ENCODE assay signal across 1 cellular context in the genomic region with DNA sequence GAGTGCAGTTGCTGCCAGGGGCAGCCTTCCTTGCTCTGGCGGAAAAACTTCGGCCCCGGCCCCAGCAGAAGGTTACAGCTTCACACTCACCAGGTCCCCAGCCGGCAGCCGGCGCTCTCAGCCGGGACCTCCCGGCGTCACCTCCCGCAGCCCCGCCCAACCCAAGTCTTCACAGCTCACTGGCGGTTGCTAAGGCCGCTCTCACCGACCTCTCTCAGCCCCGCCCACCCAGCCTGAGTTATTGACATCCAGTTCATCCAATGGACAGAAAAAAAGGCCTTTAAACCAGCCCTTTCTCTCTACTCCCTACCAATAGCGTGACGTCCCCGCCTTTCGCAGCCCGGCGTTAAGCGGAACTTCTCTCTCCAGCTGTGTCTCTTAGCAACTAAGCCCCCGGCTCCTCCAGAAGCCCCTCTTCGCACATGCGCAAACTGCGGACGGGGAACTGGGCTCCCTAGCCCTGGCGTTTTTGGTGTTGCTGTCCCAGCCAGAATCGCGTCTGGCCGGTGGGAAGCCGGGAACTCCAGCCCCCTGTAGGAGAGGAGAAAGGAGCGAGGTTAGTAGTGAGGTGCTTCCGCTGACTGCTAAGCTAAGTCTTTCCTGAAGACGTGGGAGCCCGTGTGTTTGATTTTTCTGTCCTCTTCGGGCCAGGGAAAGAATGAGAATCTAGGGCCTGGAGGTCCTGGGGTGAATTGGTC.
TF ChIP-seq lines count a peak whose summit lies in the region.

A gene (plus strand): TSS at position 376 of the 698 bp plus-strand sequence. CDS start 9,189 bp downstream, outside the sequence.

TF ChIP-seq in H1, 55 proteins besides CTCF, POLR2A, EP300 and RAD21:
- TF ChIP-seq EZH2 (IDR thresholded peaks at IDR 0.05; ENCODE audit: low read depth, low read length, severe bottlenecking), result no peak
- no peak; the same call in 1 of the 2 replicates for TF ChIP-seq RBBP5 (IDR thresholded peaks at IDR 0.05; ENCODE audit: borderline replicate concordance, low read depth, low read length)
- no peak for TF ChIP-seq POU5F1 (IDR thresholded peaks at IDR 0.05; ENCODE audit: low read depth, low read length)
- TF ChIP-seq JUND (IDR thresholded peaks at IDR 0.05; ENCODE audit: low read length), result no peak
- peak; percentile 61; the same call in 1 of the 2 replicates for TF ChIP-seq SP4 (IDR thresholded peaks at IDR 0.05; ENCODE audit: low read length)
- no peak for TF ChIP-seq KDM5A (IDR thresholded peaks at IDR 0.05; ENCODE audit: low read length)
- no peak for TF ChIP-seq RNF2 (IDR thresholded peaks at IDR 0.05; ENCODE audit: borderline replicate concordance, low read depth, low read length, missing control alignments, poor library complexity, severe bottlenecking)
- no peak for TF ChIP-seq BCL11A (IDR thresholded peaks at IDR 0.05; ENCODE audit: low read depth in 2 of 2, low read length in 2 of 2)
- TF ChIP-seq CEBPB (IDR thresholded peaks at IDR 0.05; ENCODE audit: low read depth, low read length), result no peak
- no peak for TF ChIP-seq CBX8 (IDR thresholded peaks at IDR 0.05; ENCODE audit: borderline replicate concordance, low read depth, low read length)
- TF ChIP-seq RFX5 (IDR thresholded peaks at IDR 0.05; ENCODE audit: borderline replicate concordance, low read depth, low read length), result peak; percentile 47; the same call in 1 of the 2 replicates
- no peak for TF ChIP-seq GABPA (IDR thresholded peaks at IDR 0.05; ENCODE audit: borderline replicate concordance, insufficient read depth, low read length)
- TF ChIP-seq SAP30 (IDR thresholded peaks at IDR 0.05; ENCODE audit: insufficient read depth, insufficient replicate concordance, low read length), result peak; percentile 89
- TF ChIP-seq SIRT6 (IDR thresholded peaks at IDR 0.05; ENCODE audit: low read length), result no peak
- TF ChIP-seq ASH2L (IDR thresholded peaks at IDR 0.05; ENCODE audit: low read length), result peak; percentile 39
- TF ChIP-seq SIN3A (conservative IDR thresholded peaks at IDR 0.05 in 1 of 2, IDR thresholded peaks at IDR 0.05 in 1 of 2; ENCODE audit: low read depth in 1 of 2, low read length in 2 of 2), result peak; percentile 14 to 88; a peak in 2 of 4 replicates
- no peak; the same call in 1 of the 2 replicates for TF ChIP-seq GTF2F1 (IDR thresholded peaks at IDR 0.05; ENCODE audit: borderline replicate concordance, low read depth, low read length)
- peak; percentile 98 for TF ChIP-seq SP1 (IDR thresholded peaks at IDR 0.05; ENCODE audit: low read depth, low read length)
- no peak for TF ChIP-seq EGR1 (IDR thresholded peaks at IDR 0.05; ENCODE audit: borderline replicate concordance, low read depth, low read length)
- TF ChIP-seq TCF12 (IDR thresholded peaks at IDR 0.05; ENCODE audit: low read depth, low read length), result no peak
- TF ChIP-seq CREB1 (IDR thresholded peaks at IDR 0.05), result 0 out of 2 replicates have a peak, but pooled peaks have one; percentile 41
- TF ChIP-seq, protein P1, sequence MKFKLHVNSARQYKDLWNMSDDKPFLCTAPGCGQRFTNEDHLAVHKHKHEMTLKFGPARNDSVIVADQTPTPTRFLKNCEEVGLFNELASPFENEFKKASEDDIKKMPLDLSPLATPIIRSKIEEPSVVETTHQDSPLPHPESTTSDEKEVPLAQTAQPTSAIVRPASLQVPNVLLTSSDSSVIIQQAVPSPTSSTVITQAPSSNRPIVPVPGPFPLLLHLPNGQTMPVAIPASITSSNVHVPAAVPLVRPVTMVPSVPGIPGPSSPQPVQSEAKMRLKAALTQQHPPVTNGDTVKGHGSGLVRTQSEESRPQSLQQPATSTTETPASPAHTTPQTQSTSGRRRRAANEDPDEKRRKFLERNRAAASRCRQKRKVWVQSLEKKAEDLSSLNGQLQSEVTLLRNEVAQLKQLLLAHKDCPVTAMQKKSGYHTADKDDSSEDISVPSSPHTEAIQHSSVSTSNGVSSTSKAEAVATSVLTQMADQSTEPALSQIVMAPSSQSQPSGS (IDR thresholded peaks at IDR 0.05; ENCODE audit: low read length), result no peak
- no peak for TF ChIP-seq CHD1 (IDR thresholded peaks at IDR 0.05; ENCODE audit: low read depth, low read length)
- TF ChIP-seq KDM4A (IDR thresholded peaks at IDR 0.05; ENCODE audit: low read depth, low read length, severe bottlenecking), result peak; percentile 50
- no peak for TF ChIP-seq MAFK (IDR thresholded peaks at IDR 0.05; ENCODE audit: low read depth, low read length)
- TF ChIP-seq, protein P2, sequence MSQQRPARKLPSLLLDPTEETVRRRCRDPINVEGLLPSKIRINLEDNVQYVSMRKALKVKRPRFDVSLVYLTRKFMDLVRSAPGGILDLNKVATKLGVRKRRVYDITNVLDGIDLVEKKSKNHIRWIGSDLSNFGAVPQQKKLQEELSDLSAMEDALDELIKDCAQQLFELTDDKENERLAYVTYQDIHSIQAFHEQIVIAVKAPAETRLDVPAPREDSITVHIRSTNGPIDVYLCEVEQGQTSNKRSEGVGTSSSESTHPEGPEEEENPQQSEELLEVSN (IDR thresholded peaks at IDR 0.05), result no peak
- peak; percentile 92 for TF ChIP-seq SP2 (IDR thresholded peaks at IDR 0.05; ENCODE audit: low read length)
- TF ChIP-seq CHD2 (IDR thresholded peaks at IDR 0.05; ENCODE audit: low read length), result peak; percentile 90
- TF ChIP-seq YY1 (IDR thresholded peaks at IDR 0.05; ENCODE audit: low read depth, low read length), result no peak
- peak; percentile 73 for TF ChIP-seq TAF1 (IDR thresholded peaks at IDR 0.05; ENCODE audit: low read depth, low read length)
- TF ChIP-seq NRF1 (IDR thresholded peaks at IDR 0.05; ENCODE audit: low read depth, low read length), result peak; percentile 48; the same call in 1 of the 2 replicates
- no peak for TF ChIP-seq ZNF274 (IDR thresholded peaks at IDR 0.05; ENCODE audit: borderline replicate concordance, extremely low read depth, low read length)
- TF ChIP-seq POLR2AphosphoS5 (IDR thresholded peaks at IDR 0.05; ENCODE audit: low read depth, low read length), result peak; percentile 55; the same call in 1 of the 2 replicates
- TF ChIP-seq, protein P3, sequence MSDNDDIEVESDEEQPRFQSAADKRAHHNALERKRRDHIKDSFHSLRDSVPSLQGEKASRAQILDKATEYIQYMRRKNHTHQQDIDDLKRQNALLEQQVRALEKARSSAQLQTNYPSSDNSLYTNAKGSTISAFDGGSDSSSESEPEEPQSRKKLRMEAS (IDR thresholded peaks at IDR 0.05), result no peak
- TF ChIP-seq, protein P4, sequence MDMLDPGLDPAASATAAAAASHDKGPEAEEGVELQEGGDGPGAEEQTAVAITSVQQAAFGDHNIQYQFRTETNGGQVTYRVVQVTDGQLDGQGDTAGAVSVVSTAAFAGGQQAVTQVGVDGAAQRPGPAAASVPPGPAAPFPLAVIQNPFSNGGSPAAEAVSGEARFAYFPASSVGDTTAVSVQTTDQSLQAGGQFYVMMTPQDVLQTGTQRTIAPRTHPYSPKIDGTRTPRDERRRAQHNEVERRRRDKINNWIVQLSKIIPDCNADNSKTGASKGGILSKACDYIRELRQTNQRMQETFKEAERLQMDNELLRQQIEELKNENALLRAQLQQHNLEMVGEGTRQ (IDR thresholded peaks at IDR 0.05; ENCODE audit: low read length), result no peak
- TF ChIP-seq KDM1A (IDR thresholded peaks at IDR 0.05; ENCODE audit: borderline replicate concordance, low read length), result no peak
- TF ChIP-seq, protein P5, sequence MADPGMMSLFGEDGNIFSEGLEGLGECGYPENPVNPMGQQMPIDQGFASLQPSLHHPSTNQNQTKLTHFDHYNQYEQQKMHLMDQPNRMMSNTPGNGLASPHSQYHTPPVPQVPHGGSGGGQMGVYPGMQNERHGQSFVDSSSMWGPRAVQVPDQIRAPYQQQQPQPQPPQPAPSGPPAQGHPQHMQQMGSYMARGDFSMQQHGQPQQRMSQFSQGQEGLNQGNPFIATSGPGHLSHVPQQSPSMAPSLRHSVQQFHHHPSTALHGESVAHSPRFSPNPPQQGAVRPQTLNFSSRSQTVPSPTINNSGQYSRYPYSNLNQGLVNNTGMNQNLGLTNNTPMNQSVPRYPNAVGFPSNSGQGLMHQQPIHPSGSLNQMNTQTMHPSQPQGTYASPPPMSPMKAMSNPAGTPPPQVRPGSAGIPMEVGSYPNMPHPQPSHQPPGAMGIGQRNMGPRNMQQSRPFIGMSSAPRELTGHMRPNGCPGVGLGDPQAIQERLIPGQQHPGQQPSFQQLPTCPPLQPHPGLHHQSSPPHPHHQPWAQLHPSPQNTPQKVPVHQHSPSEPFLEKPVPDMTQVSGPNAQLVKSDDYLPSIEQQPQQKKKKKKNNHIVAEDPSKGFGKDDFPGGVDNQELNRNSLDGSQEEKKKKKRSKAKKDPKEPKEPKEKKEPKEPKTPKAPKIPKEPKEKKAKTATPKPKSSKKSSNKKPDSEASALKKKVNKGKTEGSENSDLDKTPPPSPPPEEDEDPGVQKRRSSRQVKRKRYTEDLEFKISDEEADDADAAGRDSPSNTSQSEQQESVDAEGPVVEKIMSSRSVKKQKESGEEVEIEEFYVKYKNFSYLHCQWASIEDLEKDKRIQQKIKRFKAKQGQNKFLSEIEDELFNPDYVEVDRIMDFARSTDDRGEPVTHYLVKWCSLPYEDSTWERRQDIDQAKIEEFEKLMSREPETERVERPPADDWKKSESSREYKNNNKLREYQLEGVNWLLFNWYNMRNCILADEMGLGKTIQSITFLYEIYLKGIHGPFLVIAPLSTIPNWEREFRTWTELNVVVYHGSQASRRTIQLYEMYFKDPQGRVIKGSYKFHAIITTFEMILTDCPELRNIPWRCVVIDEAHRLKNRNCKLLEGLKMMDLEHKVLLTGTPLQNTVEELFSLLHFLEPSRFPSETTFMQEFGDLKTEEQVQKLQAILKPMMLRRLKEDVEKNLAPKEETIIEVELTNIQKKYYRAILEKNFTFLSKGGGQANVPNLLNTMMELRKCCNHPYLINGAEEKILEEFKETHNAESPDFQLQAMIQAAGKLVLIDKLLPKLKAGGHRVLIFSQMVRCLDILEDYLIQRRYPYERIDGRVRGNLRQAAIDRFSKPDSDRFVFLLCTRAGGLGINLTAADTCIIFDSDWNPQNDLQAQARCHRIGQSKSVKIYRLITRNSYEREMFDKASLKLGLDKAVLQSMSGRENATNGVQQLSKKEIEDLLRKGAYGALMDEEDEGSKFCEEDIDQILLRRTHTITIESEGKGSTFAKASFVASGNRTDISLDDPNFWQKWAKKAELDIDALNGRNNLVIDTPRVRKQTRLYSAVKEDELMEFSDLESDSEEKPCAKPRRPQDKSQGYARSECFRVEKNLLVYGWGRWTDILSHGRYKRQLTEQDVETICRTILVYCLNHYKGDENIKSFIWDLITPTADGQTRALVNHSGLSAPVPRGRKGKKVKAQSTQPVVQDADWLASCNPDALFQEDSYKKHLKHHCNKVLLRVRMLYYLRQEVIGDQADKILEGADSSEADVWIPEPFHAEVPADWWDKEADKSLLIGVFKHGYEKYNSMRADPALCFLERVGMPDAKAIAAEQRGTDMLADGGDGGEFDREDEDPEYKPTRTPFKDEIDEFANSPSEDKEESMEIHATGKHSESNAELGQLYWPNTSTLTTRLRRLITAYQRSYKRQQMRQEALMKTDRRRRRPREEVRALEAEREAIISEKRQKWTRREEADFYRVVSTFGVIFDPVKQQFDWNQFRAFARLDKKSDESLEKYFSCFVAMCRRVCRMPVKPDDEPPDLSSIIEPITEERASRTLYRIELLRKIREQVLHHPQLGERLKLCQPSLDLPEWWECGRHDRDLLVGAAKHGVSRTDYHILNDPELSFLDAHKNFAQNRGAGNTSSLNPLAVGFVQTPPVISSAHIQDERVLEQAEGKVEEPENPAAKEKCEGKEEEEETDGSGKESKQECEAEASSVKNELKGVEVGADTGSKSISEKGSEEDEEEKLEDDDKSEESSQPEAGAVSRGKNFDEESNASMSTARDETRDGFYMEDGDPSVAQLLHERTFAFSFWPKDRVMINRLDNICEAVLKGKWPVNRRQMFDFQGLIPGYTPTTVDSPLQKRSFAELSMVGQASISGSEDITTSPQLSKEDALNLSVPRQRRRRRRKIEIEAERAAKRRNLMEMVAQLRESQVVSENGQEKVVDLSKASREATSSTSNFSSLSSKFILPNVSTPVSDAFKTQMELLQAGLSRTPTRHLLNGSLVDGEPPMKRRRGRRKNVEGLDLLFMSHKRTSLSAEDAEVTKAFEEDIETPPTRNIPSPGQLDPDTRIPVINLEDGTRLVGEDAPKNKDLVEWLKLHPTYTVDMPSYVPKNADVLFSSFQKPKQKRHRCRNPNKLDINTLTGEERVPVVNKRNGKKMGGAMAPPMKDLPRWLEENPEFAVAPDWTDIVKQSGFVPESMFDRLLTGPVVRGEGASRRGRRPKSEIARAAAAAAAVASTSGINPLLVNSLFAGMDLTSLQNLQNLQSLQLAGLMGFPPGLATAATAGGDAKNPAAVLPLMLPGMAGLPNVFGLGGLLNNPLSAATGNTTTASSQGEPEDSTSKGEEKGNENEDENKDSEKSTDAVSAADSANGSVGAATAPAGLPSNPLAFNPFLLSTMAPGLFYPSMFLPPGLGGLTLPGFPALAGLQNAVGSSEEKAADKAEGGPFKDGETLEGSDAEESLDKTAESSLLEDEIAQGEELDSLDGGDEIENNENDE (IDR thresholded peaks at IDR 0.05; ENCODE audit: insufficient replicate concordance, low read length), result no peak
- TF ChIP-seq TAF7 (optimal IDR thresholded peaks at IDR 0.05; ENCODE audit: borderline replicate concordance, low read depth, low read length), result no peak
- no peak for TF ChIP-seq HDAC2 (IDR thresholded peaks at IDR 0.05; ENCODE audit: borderline replicate concordance in 1 of 2, low read depth in 2 of 2, low read length in 2 of 2)
- no peak for TF ChIP-seq PHF8 (conservative IDR thresholded peaks at IDR 0.05; ENCODE audit: low read depth, low read length)
- peak; percentile 57; the same call in 1 of the 2 replicates for TF ChIP-seq TBP (IDR thresholded peaks at IDR 0.05; ENCODE audit: low read depth, low read length)
- no peak for TF ChIP-seq SRF (IDR thresholded peaks at IDR 0.05; ENCODE audit: low read depth, low read length)
- TF ChIP-seq FOSL1 (IDR thresholded peaks at IDR 0.05; ENCODE audit: insufficient read depth, low read depth, low read length), result no peak
- no peak for TF ChIP-seq TEAD4 (IDR thresholded peaks at IDR 0.05; ENCODE audit: low read depth, low read length)
- no peak for TF ChIP-seq BACH1 (IDR thresholded peaks at IDR 0.05; ENCODE audit: low read length)
- TF ChIP-seq JUN (IDR thresholded peaks at IDR 0.05; ENCODE audit: low read depth, low read length), result no peak
- TF ChIP-seq NANOG (IDR thresholded peaks at IDR 0.05; ENCODE audit: insufficient read depth, low read depth, low read length, poor library complexity, severe bottlenecking), result peak; percentile 48
- no peak for TF ChIP-seq SUZ12 (IDR thresholded peaks at IDR 0.05; ENCODE audit: low read length)
